Comparison of ENCODE assay signal across 11 cellular contexts in genomic region chr16:87954361-87954760, GRCh38. TPM values are rescaled to one million over a fixed set of nuclear protein-coding genes. Genes with fewer than 3 reads are reported as not detected.
DNase-seq lines count a peak whose midpoint lies in the region; ATAC-seq and TF ChIP-seq lines count a peak whose summit lies in the region.
"Had no signal": no experiment of that assay in that cellular context is flagged by ENCODE, and none has a peak within 500 bp of the region (broad histone marks: within the 10 kb centered on the region; RNA-seq: fewer than 3 reads in every experiment).

No MANE protein-coding gene starts in this region.

- H3K27me3 ChIP-seq in body of pancreas (no peaks in the 10 kb centered on the region), thymus (ENCODE audit: control insufficient read depth, insufficient read depth) (no peaks in the 10 kb centered on the region)
- H3K27me3 ChIP-seq: vagina had no signal

- H3K27ac ChIP-seq in body of pancreas (peak overlapping the region in 3 of 4 donors; percentile 66 to 94 (median 73)), thymus (ENCODE audit: low read depth) (peak overlapping the region; percentile 39)
- H3K27ac ChIP-seq: vagina had no signal

- H3K9me3 ChIP-seq in body of pancreas (no peaks in the 10 kb centered on the region), thymus (ENCODE audit: control insufficient read depth) (no peaks in the 10 kb centered on the region)
- H3K9me3 ChIP-seq: vagina had no signal

- no peak for DNase-seq in activated T-cell treated with anti-CD3 and anti-CD28 coated beads, Interleukin-2, amount 50 U/mL, for 24 hours
- DNase-seq in activated T-cell treated with anti-CD3 and anti-CD28 coated beads, Interleukin-2, amount 50 U/mL, for 48 hours = no peak
- peak in 1 of 4 donors; percentile 58 for DNase-seq in body of pancreas
- DNase-seq in medulla oblongata (ENCODE audit: extremely low spot score) = peak; percentile 53
- no peak for DNase-seq in HUDEP-2 (lab: John Stamatoyannopoulos, UW; ENCODE audit: unreplicated experiment in 76 of 76)
- no peak for DNase-seq in stimulated activated CD4-positive, alpha-beta T cell treated with anti-CD3 and anti-CD28 coated beads, Interleukin-15, amount 100 ng/mL, for 24 hours
- DNase-seq in glomerular visceral epithelial cell (ENCODE audit: extremely low spot score) = no peak
- DNase-seq: NCI-H187 treated with DMSO at 0.1 percent for 48 hours had no signal

- intact Hi-C loops in body of pancreas (cut with DNase I) = no loop called here

- H3K27ac Mint-ChIP-seq in activated T-cell treated with anti-CD3 and anti-CD28 coated beads, Interleukin-2, amount 50 U/mL, for 24 hours = peak overlapping the region; percentile 99

- peaks cover 36% of the 10 kb centered on the region for H3K4me1 ChIP-seq in body of pancreas
- peaks cover 42% of the 10 kb centered on the region for H3K4me1 ChIP-seq in thymus (ENCODE audit: control insufficient read depth, insufficient read depth, low read length)

- no peak overlapping the region for H3K4me3 ChIP-seq in body of pancreas
- no peak overlapping the region for H3K4me3 ChIP-seq in thymus (ENCODE audit: low read length)
- H3K4me3 ChIP-seq: vagina had no signal

- no peaks in the 10 kb centered on the region for H3K36me3 ChIP-seq in body of pancreas (replicated peaks in 1 of 2; ENCODE audit: insufficient read depth in 1 of 2, low read depth in 2 of 2)
- peaks cover 30% of the 10 kb centered on the region for H3K36me3 ChIP-seq in thymus (ENCODE audit: control insufficient read depth, insufficient read depth)
- H3K36me3 ChIP-seq: vagina had no signal

- TF ChIP-seq CTCF in body of pancreas (IDR thresholded peaks at IDR 0.05) = no peak

- H3K36me3 Mint-ChIP-seq in activated T-cell treated with anti-CD3 and anti-CD28 coated beads, Interleukin-2, amount 50 U/mL, for 24 hours (ENCODE audit: low read depth) = peaks cover 64% of the 10 kb centered on the region

- 58 to 73% methylated on average over 14 of the region's 14 CpGs for WGBS in body of pancreas, 2 donors
- WGBS in thymus = 79% methylated on average over 14 of the region's 14 CpGs

- no peak for ATAC-seq in body of pancreas

- peak overlapping the region; percentile 91 for H3K4me3 Mint-ChIP-seq in activated T-cell treated with anti-CD3 and anti-CD28 coated beads, Interleukin-2, amount 50 U/mL, for 24 hours

- no peaks in the 10 kb centered on the region for H3K9me3 Mint-ChIP-seq in activated T-cell treated with anti-CD3 and anti-CD28 coated beads, Interleukin-2, amount 50 U/mL, for 24 hours

- H3K4me1 Mint-ChIP-seq in activated T-cell treated with anti-CD3 and anti-CD28 coated beads, Interleukin-2, amount 50 U/mL, for 24 hours (ENCODE audit: low read depth) = peaks cover 78% of the 10 kb centered on the region

- no peak for TF ChIP-seq POLR2A in body of pancreas (IDR thresholded peaks at IDR 0.05)

- H3K27me3 Mint-ChIP-seq in activated T-cell treated with anti-CD3 and anti-CD28 coated beads, Interleukin-2, amount 50 U/mL, for 24 hours = no peaks in the 10 kb centered on the region

RNA-seq across cellular contexts. Expression of gene BANP, which starts 3.1 kb away (rescaled TPM):
- 10 to 100 TPM; 19.1 to 20.2 TPM for total RNA-seq in body of pancreas
- polyA plus RNA-seq in thymus = 27.0 TPM

RNA-seq across cellular contexts. Expression of gene CA5A, which starts 18.0 kb away (rescaled TPM):
- total RNA-seq in body of pancreas = not detected
- polyA plus RNA-seq in thymus = 0.05 TPM
- total RNA-seq: lower leg skin, vagina had no signal
